In genomic region chr7:30761214-30762156, GRCh38 we compare ENCODE assay signal across 1 cellular context.
TF ChIP-seq lines count a peak whose summit lies in the region.

No MANE protein-coding gene starts in this region.

TF ChIP-seq in K562, 482 proteins besides CTCF, POLR2A, EP300 and RAD21 (continued from another document and continues in another):
- TF ChIP-seq BHLHE40 (IDR thresholded peaks at IDR 0.05; ENCODE audit: low read length) (peak; percentile 24; the same call in 1 of the 2 replicates), ARID1B (IDR thresholded peaks at IDR 0.05) (peak; percentile 100), NFRKB (IDR thresholded peaks at IDR 0.05; ENCODE audit: low read depth) (peak; percentile 86), GABPA (tag; conservative IDR thresholded peaks at IDR 0.05; ENCODE audit: low read depth) (peak; percentile 47), BRD9 (IDR thresholded peaks at IDR 0.05; ENCODE audit: low read depth, partially characterized antibody) (peak; percentile 86), SMARCB1 (IDR thresholded peaks at IDR 0.05; ENCODE audit: insufficient read length, low read depth) (peak; percentile 97), THRAP3 (IDR thresholded peaks at IDR 0.05; ENCODE audit: borderline replicate concordance) (no peak), ZBTB9 (CRISPR knock-in tag; IDR thresholded peaks at IDR 0.05) (peak; percentile 72), MAFF (IDR thresholded peaks at IDR 0.05; ENCODE audit: low read length) (peak; percentile 59; the same call in 1 of the 2 replicates), EGR1 (conservative IDR thresholded peaks at IDR 0.05) (peak; percentile 87), SNIP1 (IDR thresholded peaks at IDR 0.05; ENCODE audit: low read depth) (no peak), FOXM1 (IDR thresholded peaks at IDR 0.05; ENCODE audit: low read depth) (peak; percentile 97), FOXM1 (CRISPR knock-in tag; IDR thresholded peaks at IDR 0.05; ENCODE audit: low read depth) (no peak), TAF9B (IDR thresholded peaks at IDR 0.05; ENCODE audit: partially characterized antibody) (peak; percentile 69), ATF1 (CRISPR knock-in tag; IDR thresholded peaks at IDR 0.05) (no peak), ATF1 (tag; IDR thresholded peaks at IDR 0.05) (peak; percentile 63), SMARCC2 (IDR thresholded peaks at IDR 0.05; ENCODE audit: low read depth) (peak; percentile 98), ZNF140 (CRISPR knock-in tag; IDR thresholded peaks at IDR 0.05) (no peak), MEF2A (IDR thresholded peaks at IDR 0.05; ENCODE audit: control insufficient read depth, low read depth, low read length) (peak; percentile 22; the same call in 1 of the 2 replicates), ZSCAN32 (CRISPR knock-in tag; IDR thresholded peaks at IDR 0.05) (no peak), HDAC3 (IDR thresholded peaks at IDR 0.05; ENCODE audit: borderline replicate concordance, partially characterized antibody) (peak; percentile 99), BCOR (IDR thresholded peaks at IDR 0.05) (peak; percentile 93), TRIM24 (IDR thresholded peaks at IDR 0.05) (peak; percentile 91 to 97), ZNF311 (CRISPR knock-in tag; IDR thresholded peaks at IDR 0.05) (peak; percentile 81), RCOR1 (IDR thresholded peaks at IDR 0.05; ENCODE audit: borderline replicate concordance in 1 of 2, low read depth in 2 of 2, low read length in 2 of 2) (peak; percentile 94 to 96), TOE1 (IDR thresholded peaks at IDR 0.05; ENCODE audit: borderline replicate concordance) (peak; percentile 73), TOE1 (CRISPR knock-in tag; IDR thresholded peaks at IDR 0.05; ENCODE audit: borderline replicate concordance, low read depth) (no peak), ZC3H8 (IDR thresholded peaks at IDR 0.05) (no peak), NCOA4 (IDR thresholded peaks at IDR 0.05; ENCODE audit: partially characterized antibody) (peak; percentile 34), PHF21A (IDR thresholded peaks at IDR 0.05; ENCODE audit: borderline replicate concordance, low read depth) (peak; percentile 83; the same call in 1 of the 2 replicates), ATF7 (IDR thresholded peaks at IDR 0.05) (peak; percentile 85), KLF16 (IDR thresholded peaks at IDR 0.05) (peak; percentile 98), HNRNPUL1 (IDR thresholded peaks at IDR 0.05; ENCODE audit: low read length) (no peak), MNT (conservative IDR thresholded peaks at IDR 0.05) (peak; percentile 53 to 73; a peak in 3 of 4 replicates), HMGN3 (IDR thresholded peaks at IDR 0.05; ENCODE audit: borderline replicate concordance, extremely low read depth, insufficient read length, low read depth, low read length) (peak; percentile 92), MGA (IDR thresholded peaks at IDR 0.05) (peak; percentile 12; the same call in 1 of the 2 replicates), JUND (IDR thresholded peaks at IDR 0.05; ENCODE audit: borderline replicate concordance, low read depth, low read length) (peak; percentile 83), JUND (tag; IDR thresholded peaks at IDR 0.05; ENCODE audit: borderline replicate concordance, low read depth, low read length) (no peak; the same call in 2 of the 3 replicates), XRCC5 (IDR thresholded peaks at IDR 0.05; ENCODE audit: low read depth, low read length) (peak; percentile 72; the same call in 1 of the 2 replicates), PHB2 (IDR thresholded peaks at IDR 0.05; ENCODE audit: low read depth) (peak; percentile 94), CBX1 (IDR thresholded peaks at IDR 0.05; ENCODE audit: low read depth) (no peak), CREB5 (CRISPR knock-in tag; IDR thresholded peaks at IDR 0.05) (no peak), CREB1 (IDR thresholded peaks at IDR 0.05) (peak; percentile 75; the same call in 1 of the 2 replicates), CREB1 (CRISPR knock-in tag; IDR thresholded peaks at IDR 0.05) (no peak), FOXK2 (conservative IDR thresholded peaks at IDR 0.05 in 1 of 2, IDR thresholded peaks at IDR 0.05 in 1 of 2; ENCODE audit: low read depth in 2 of 2) (peak; percentile 96), EP400 (IDR thresholded peaks at IDR 0.05) (peak; percentile 72), ZFP36 (IDR thresholded peaks at IDR 0.05; ENCODE audit: low read depth, low read length, partially characterized antibody) (no peak), CTBP1 (IDR thresholded peaks at IDR 0.05; ENCODE audit: borderline replicate concordance) (peak; percentile 99), RB1 (IDR thresholded peaks at IDR 0.05; ENCODE audit: low read depth) (peak; percentile 13; the same call in 1 of the 2 replicates), STAT6 (CRISPR knock-in tag; IDR thresholded peaks at IDR 0.05) (0 out of 2 replicates have a peak, but pooled peaks have one; percentile 18)
